8 cellular contexts compared by ENCODE assay signal in the genomic region with DNA sequence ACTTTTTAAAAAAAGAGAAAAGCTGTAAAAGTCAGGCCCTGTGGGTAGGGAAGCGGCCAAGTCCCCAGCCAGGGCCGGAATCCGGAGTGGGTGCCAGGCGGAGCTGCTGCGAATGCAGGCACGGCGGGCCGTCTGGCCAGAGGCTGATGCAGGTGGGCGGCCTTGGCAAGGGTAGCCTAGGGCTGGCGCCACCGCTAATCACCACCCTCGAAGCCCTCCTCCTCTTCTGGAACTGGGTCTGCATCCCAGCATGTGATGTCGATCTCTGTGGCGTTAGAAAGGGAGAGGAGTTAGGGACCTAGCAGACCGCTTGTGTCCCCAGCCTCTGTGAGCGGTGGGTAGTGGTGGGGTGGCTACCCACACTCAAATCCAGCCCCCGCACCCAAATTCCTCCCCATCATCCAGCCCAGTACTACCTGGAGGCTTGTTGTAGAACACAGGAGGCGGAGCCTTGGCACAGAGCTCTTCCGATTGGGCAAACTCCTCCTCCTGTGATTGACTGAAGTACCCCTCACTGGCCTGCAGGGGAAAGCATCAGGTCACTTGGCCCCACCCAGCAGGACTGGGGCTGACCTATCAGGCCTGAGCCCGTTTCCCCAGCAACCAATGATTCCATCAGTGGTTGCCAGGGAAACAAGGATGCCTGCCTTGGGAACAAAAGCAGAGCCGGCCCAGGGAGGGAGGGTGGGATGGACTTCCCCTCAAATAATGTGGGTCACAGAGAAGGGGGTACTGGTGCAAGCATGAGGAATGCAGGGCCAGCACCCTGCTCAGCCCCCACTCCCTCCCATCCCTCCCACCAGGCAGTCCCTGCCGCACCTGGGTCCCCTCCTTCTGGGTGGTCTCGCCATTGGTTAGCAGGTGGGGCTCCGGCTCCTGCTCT. TPM values are rescaled to one million over a fixed set of nuclear protein-coding genes. Genes with fewer than 3 reads are reported as not detected.
DNase-seq lines count a peak whose midpoint lies in the region; TF ChIP-seq lines count a peak whose summit lies in the region.

No MANE protein-coding gene starts in this region.

- H3K4me1 ChIP-seq in HAP-1 (peaks cover 7% of the 10 kb centered on the region), Loucy (ENCODE audit: insufficient read depth, low read length, poor library complexity, severe bottlenecking) (no peaks in the 10 kb centered on the region)

- H3K9me3 ChIP-seq in HAP-1 (no peaks in the 10 kb centered on the region), Loucy (ENCODE audit: insufficient read depth, low read depth, low read length) (no peaks in the 10 kb centered on the region)

- in situ Hi-C loops in HAP-1 (cut with MboI; ENCODE audit: low sequenced_read_pairs) (no loop called here), astrocyte of the cerebellum (cut with HindIII; ENCODE audit: low sequenced_read_pairs) (no loop called here)

- H2AFZ ChIP-seq in Loucy (ENCODE audit: low read length), result no peak overlapping the region

- no peak overlapping the region for H3K9ac ChIP-seq in Loucy (ENCODE audit: low read depth, low read length, poor library complexity, severe bottlenecking)

- H3K4me2 ChIP-seq in Loucy (ENCODE audit: low read depth, low read length, poor library complexity, severe bottlenecking), result no peak overlapping the region

- H3K9me2 ChIP-seq in Loucy (replicated peaks; ENCODE audit: low read depth, low read length), result no peaks in the 10 kb centered on the region

- H3K27me3 ChIP-seq in HAP-1 (ENCODE audit: low read depth), result no peaks in the 10 kb centered on the region
- no peaks in the 10 kb centered on the region for H3K27me3 ChIP-seq in Loucy (ENCODE audit: insufficient read depth, low read length, poor library complexity, severe bottlenecking)

- H3K36me3 ChIP-seq in HAP-1 (replicated peaks), result peaks cover 39% of the 10 kb centered on the region
- H3K36me3 ChIP-seq in Loucy (ENCODE audit: insufficient read depth, low read length), result no peaks in the 10 kb centered on the region

- peaks cover 13% of the 10 kb centered on the region for H4K20me1 ChIP-seq in Loucy (ENCODE audit: insufficient read depth, low read length, poor library complexity, severe bottlenecking)

- H3K4me3 ChIP-seq in HAP-1, result no peak overlapping the region
- H3K4me3 ChIP-seq in Loucy (ENCODE audit: low read length, poor library complexity, severe bottlenecking), result no peak overlapping the region
- H3K4me3 ChIP-seq in astrocyte of the cerebellum (ENCODE audit: low read depth, low read length), result no peak overlapping the region

- DNase-seq in activated CD4-positive, alpha-beta T cell treated with anti-CD3 and anti-CD28 coated beads for 48 hours, result peak; percentile 82
- no peak for DNase-seq in activated CD4-positive, alpha-beta T cell treated with anti-CD3 and anti-CD28 coated beads for 4 hours
- DNase-seq in HAP-1 (ENCODE audit: low spot score in 2 of 2), result peak; percentile 95 to 99
- peak; percentile 99 for DNase-seq in RKO (ENCODE audit: low spot score)
- DNase-seq in astrocyte of the cerebellum (ENCODE audit: low read depth), result peak; percentile 95
- peak; percentile 99 for DNase-seq in hepatic stellate cell (ENCODE audit: low spot score)
- DNase-seq in renal cortical epithelial cell (ENCODE audit: low read depth), result peak; percentile 94

- no peaks in the 10 kb centered on the region; the same call in 1 of the 2 replicates for H3F3A ChIP-seq in Loucy (ENCODE audit: low read depth)

- TF ChIP-seq CTCF in Loucy (conservative IDR thresholded peaks at IDR 0.05; ENCODE audit: low read length), result peak; percentile 32; the same call in 1 of the 2 replicates
- TF ChIP-seq CTCF in astrocyte of the cerebellum (IDR thresholded peaks at IDR 0.05; ENCODE audit: low read depth, low read length, missing control alignments), result peak; percentile 73

- H3K79me2 ChIP-seq in Loucy (ENCODE audit: insufficient read depth, low read length), result no peaks in the 10 kb centered on the region

RNA-seq across cellular contexts. Expression of gene PRR7, which starts 10.9 kb away (rescaled TPM):
- 9.4 and 11.0 TPM in 2 replicates for total RNA-seq in renal cortical epithelial cell

RNA-seq across cellular contexts. Expression of gene DBN1, which starts 16.0 kb away (rescaled TPM):
- 191 and 241 TPM in 2 replicates for total RNA-seq in renal cortical epithelial cell

RNA-seq across cellular contexts. Expression of gene GRK6, which starts 31.0 kb away (rescaled TPM):
- total RNA-seq in renal cortical epithelial cell, result 21.3 and 31.1 TPM in 2 replicates

RNA-seq across cellular contexts. Expression of gene PDLIM7, which starts 39.9 kb away (rescaled TPM):
- total RNA-seq in renal cortical epithelial cell, result 103 and 161 TPM in 2 replicates

RNA-seq across cellular contexts. Expression of gene F12, which starts 48.1 kb away (rescaled TPM):
- total RNA-seq in renal cortical epithelial cell, result 3.1 and 5.9 TPM in 2 replicates

Comparison
In these comparisons a context has a peak if more than half of its experiments do, and no peak if none do; other contexts are left out.
1. DNase-seq: peak in activated CD4-positive, alpha-beta T cell treated with anti-CD3 and anti-CD28 coated beads for 48 hours (single experiment), HAP-1 (2 of 2), RKO (single experiment), astrocyte of the cerebellum (single experiment), hepatic stellate cell (single experiment) and renal cortical epithelial cell (single experiment); none in activated CD4-positive, alpha-beta T cell treated with anti-CD3 and anti-CD28 coated beads for 4 hours (0 of 2).